16 cellular contexts compared by ENCODE assay signal in the genomic region with DNA sequence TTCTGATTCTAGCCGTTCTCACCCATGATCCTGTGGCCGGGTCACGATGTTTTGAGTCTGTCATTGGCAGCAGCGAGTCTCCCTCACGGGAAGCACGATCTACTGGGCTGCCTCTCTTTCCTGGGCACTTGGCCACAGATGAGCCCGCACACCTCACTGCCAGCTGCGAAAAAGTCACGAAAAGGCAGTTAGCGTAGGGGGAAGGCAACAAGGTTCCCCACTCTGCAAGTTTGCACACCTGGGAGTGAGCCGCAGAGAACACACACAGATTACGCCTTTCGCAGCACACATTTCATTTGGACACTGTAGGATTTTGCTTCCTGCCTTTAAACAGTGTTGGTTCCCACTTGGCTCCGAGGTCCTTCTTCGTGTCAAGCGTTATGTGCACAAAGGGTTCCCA.
A peak's percentile ranks its signal among the peaks of the same experiment; 100 is the strongest.
DNase-seq lines count a peak whose midpoint lies in the region; ATAC-seq and TF ChIP-seq lines count a peak whose summit lies in the region.
"Had no signal": no experiment of that assay in that cellular context is flagged by ENCODE, and none has a peak within 500 bp of the region (broad histone marks: within the 10 kb centered on the region; RNA-seq: fewer than 3 reads in every experiment).

No MANE protein-coding gene starts in this region.

- H2AK5ac ChIP-seq in IMR-90 (ENCODE audit: low read depth, low read length) (no peak overlapping the region), H9 (ENCODE audit: insufficient read length, low read length) (no peak overlapping the region)

- H3K27ac Mint-ChIP-seq in type B pancreatic cell (no peak overlapping the region), H9 (no peak overlapping the region; a peak in 1 of 7 replicates)
- H3K27ac Mint-ChIP-seq: CD14-positive monocyte; CD4-positive, alpha-beta memory T cell; GM23338 had no signal

- TF ChIP-seq CTCF in IMR-90 (conservative IDR thresholded peaks at IDR 0.05; ENCODE audit: low read depth, low read length) (no peak), colonic mucosa (IDR thresholded peaks at IDR 0.05) (no peak), type B pancreatic cell (conservative IDR thresholded peaks at IDR 0.05) (no peak), H9 (conservative IDR thresholded peaks at IDR 0.05) (no peak)

- H3K4me2 ChIP-seq in IMR-90 (ENCODE audit: low read depth, low read length) (no peak overlapping the region), H9 (ENCODE audit: insufficient read depth, insufficient read length, low read length) (no peak overlapping the region)
- H3K4me2 ChIP-seq: BLaER1, GM23338 had no signal

- H4K91ac ChIP-seq in IMR-90 (ENCODE audit: insufficient read depth, low read depth, low read length) = no peak overlapping the region
- H4K91ac ChIP-seq in H9 (ENCODE audit: insufficient read length, low read depth, low read length) = no peak overlapping the region

- H3K4me1 Mint-ChIP-seq in type B pancreatic cell (ENCODE audit: unreplicated experiment) = peaks cover 8% of the 10 kb centered on the region
- peaks cover 16 to 21% of the 10 kb centered on the region in 2 experiments for H3K4me1 Mint-ChIP-seq in H9
- H3K4me1 Mint-ChIP-seq: CD14-positive monocyte, GM23338 had no signal

- no peaks in the 10 kb centered on the region for H3K79me2 ChIP-seq in H9 (ENCODE audit: insufficient read depth, low read length)

- POLR2A ChIA-PET in IMR-90 (lab: Charles Lee; ENCODE audit: unreplicated experiment) = no interaction called here

- DNase-seq in IMR-90 (no peak), colonic mucosa (peak; percentile 12), islet precursor cell (peak; percentile 47), type B pancreatic cell (ENCODE audit: extremely low spot score, unreplicated experiment) (peak; percentile 54), H9 (no peak), H4 (ENCODE audit: low spot score) (no peak)
- DNase-seq: 8988T; CD4-positive, alpha-beta memory T cell; DMS153; DMS79; GDM1 had no signal

- no peak for TF ChIP-seq RAD21 in IMR-90 (IDR thresholded peaks at IDR 0.05; ENCODE audit: low read length)

- no peak overlapping the region for H3K18ac ChIP-seq in IMR-90 (ENCODE audit: low read depth, low read length)
- no peak overlapping the region for H3K18ac ChIP-seq in H9 (ENCODE audit: insufficient read length, low read depth, low read length)

- H2AK9ac ChIP-seq in IMR-90 (replicated peaks; ENCODE audit: low read depth, low read length, poor library complexity) = peak overlapping the region; percentile 55

- H4K8ac ChIP-seq in IMR-90 (ENCODE audit: low read depth in 2 of 2, low read length in 2 of 2) (no peak overlapping the region), H9 (replicated peaks; ENCODE audit: insufficient read length, low read depth, low read length) (no peak overlapping the region)

- H3K9me3 ChIP-seq in IMR-90 (ENCODE audit: control insufficient read depth, insufficient read depth, low read length) = peaks cover 58% of the 10 kb centered on the region
- no peaks in the 10 kb centered on the region for H3K9me3 ChIP-seq in colonic mucosa
- H3K9me3 ChIP-seq in H9 (ENCODE audit: control insufficient read depth, low read depth, low read length) = no peaks in the 10 kb centered on the region
- H3K9me3 ChIP-seq: HAP-1 had no signal

- H2AFZ ChIP-seq in IMR-90 (replicated peaks; ENCODE audit: low read length, poor library complexity) (no peak overlapping the region), H9 (ENCODE audit: low read length) (no peak overlapping the region)
- H2AFZ ChIP-seq: GM23338 had no signal

- no peaks in the 10 kb centered on the region for H3K79me1 ChIP-seq in IMR-90 (ENCODE audit: low read depth in 1 of 2, low read length in 2 of 2)
- H3K79me1 ChIP-seq in H9 (ENCODE audit: insufficient read depth, low read depth, low read length, poor library complexity, severe bottlenecking) = no peaks in the 10 kb centered on the region

- H3K4me1 ChIP-seq in IMR-90 (ENCODE audit: control insufficient read depth, insufficient read depth, low read length) (no peaks in the 10 kb centered on the region), colonic mucosa (no peaks in the 10 kb centered on the region), H9 (ENCODE audit: insufficient read depth, low read length) (no peaks in the 10 kb centered on the region; the same call in 1 of the 2 replicates)
- H3K4me1 ChIP-seq: BLaER1 had no signal

- H3K14ac ChIP-seq in IMR-90 (replicated peaks; ENCODE audit: low read depth, low read length) = no peak overlapping the region
- no peak overlapping the region for H3K14ac ChIP-seq in H9 (ENCODE audit: insufficient read depth, low read length)

- no peak overlapping the region for H3K4me3 Mint-ChIP-seq in type B pancreatic cell
- H3K4me3 Mint-ChIP-seq in H9 = no peak overlapping the region
- H3K4me3 Mint-ChIP-seq: CD14-positive monocyte; CD4-positive, alpha-beta memory T cell; GM23338 had no signal

- H3K36me3 Mint-ChIP-seq in type B pancreatic cell (no peaks in the 10 kb centered on the region), H9 (ENCODE audit: insufficient read depth in 1 of 3, low read depth in 3 of 3) (no peaks in the 10 kb centered on the region)
- H3K36me3 Mint-ChIP-seq: CD14-positive monocyte; CD4-positive, alpha-beta memory T cell had no signal

- H3K4me3 ChIP-seq in IMR-90 (ENCODE audit: insufficient read depth, low read depth, low read length) (no peak overlapping the region), colonic mucosa (no peak overlapping the region)
- H3K4me3 ChIP-seq: BLaER1, GM23338, HAP-1 had no signal

- H3T11ph ChIP-seq in H9 (ENCODE audit: low read length) = no peak overlapping the region

- CTCF ChIA-PET in IMR-90 (lab: Yijun Ruan, JAX) = no interaction called here

- H3K56ac ChIP-seq in IMR-90 (ENCODE audit: extremely low read depth, insufficient read depth, low read length) (no peak overlapping the region), H9 (ENCODE audit: insufficient read length, low read depth, low read length) (no peak overlapping the region)

- H3K23me2 ChIP-seq in H9 (ENCODE audit: insufficient read length, low read depth, low read length, poor library complexity, severe bottlenecking) = no peaks in the 10 kb centered on the region

- no peaks in the 10 kb centered on the region for H3K9me1 ChIP-seq in IMR-90 (ENCODE audit: insufficient read depth, low read length)

- H2BK15ac ChIP-seq in IMR-90 (ENCODE audit: low read depth, low read length) (no peak overlapping the region), H9 (ENCODE audit: low read depth, low read length) (no peak overlapping the region)

- no peak overlapping the region for H2BK12ac ChIP-seq in H9 (ENCODE audit: insufficient read length, low read depth, low read length)

- H3K9me3 Mint-ChIP-seq in type B pancreatic cell = no peaks in the 10 kb centered on the region
- peaks cover 0 to 3% of the 10 kb centered on the region in 2 experiments; a peak in 2 of 5 replicates for H3K9me3 Mint-ChIP-seq in H9

- in situ Hi-C loops in IMR-90 (cut with MboI; ENCODE audit: low sequenced_read_pairs) = no loop called here

- H3K23ac ChIP-seq in IMR-90 (ENCODE audit: low read depth, low read length) (no peak overlapping the region), H9 (ENCODE audit: insufficient read length, low read depth, low read length) (no peak overlapping the region)

- ATAC-seq in IMR-90 (ENCODE audit: low read depth) (no peak), HG03175 (IDR thresholded peaks at IDR 0.05; ENCODE audit: unreplicated experiment) (no peak)
- ATAC-seq: GM23338 had no signal

- no peak overlapping the region for H3K9ac ChIP-seq in IMR-90 (ENCODE audit: low read depth, low read length)
- H3K9ac ChIP-seq in colonic mucosa (ENCODE audit: low read depth in 2 of 2, low read length in 2 of 2) = no peak overlapping the region
- H3K9ac ChIP-seq in H9 (ENCODE audit: extremely low read depth, insufficient read length, low read length) = no peak overlapping the region
- H3K9ac ChIP-seq: BLaER1 had no signal

- H4K20me1 ChIP-seq in IMR-90 (ENCODE audit: insufficient read depth, low read length) (no peaks in the 10 kb centered on the region), H9 (ENCODE audit: control insufficient read depth, insufficient read depth, insufficient read length) (no peaks in the 10 kb centered on the region)
- H4K20me1 ChIP-seq: BLaER1 had no signal

- H3K27ac ChIP-seq in IMR-90 (ENCODE audit: insufficient read depth, low read length) (no peak overlapping the region), colonic mucosa (no peak overlapping the region), H9 (ENCODE audit: insufficient read length, low read depth, low read length) (no peak overlapping the region)
- H3K27ac ChIP-seq: BLaER1 had no signal

- no peak overlapping the region for H2BK20ac ChIP-seq in IMR-90 (ENCODE audit: low read depth, low read length)
- H2BK20ac ChIP-seq in H9 (ENCODE audit: low read depth, low read length, poor library complexity, severe bottlenecking) = no peak overlapping the region

- H4K5ac ChIP-seq in IMR-90 (ENCODE audit: low read depth, low read length) (no peak overlapping the region), H9 (ENCODE audit: insufficient read length, low read depth, low read length) (no peak overlapping the region)

- peaks cover 37% of the 10 kb centered on the region for H3K27me3 Mint-ChIP-seq in type B pancreatic cell
- H3K27me3 Mint-ChIP-seq in H9 (ENCODE audit: low read depth) = peaks cover 10% of the 10 kb centered on the region

- WGBS in IMR-90 (ENCODE audit: extremely low coverage in 2 of 2, insufficient read length in 1 of 2), 2 experiments = 60% methylated on average over 11 of the region's 16 CpGs; no CpG with 5 or more reads in 1 of the 2 experiments
- no CpG with 5 or more reads among the region's 16 CpGs for WGBS in H9 (ENCODE audit: extremely low coverage, insufficient read length, low lambda C conversion rate)

- H3K4ac ChIP-seq in IMR-90 (ENCODE audit: low read depth, low read length) (no peak overlapping the region), H9 (ENCODE audit: low read depth, low read length) (no peak overlapping the region)

- H2BK120ac ChIP-seq in IMR-90 (ENCODE audit: low read depth, low read length) (no peak overlapping the region), H9 (ENCODE audit: low read depth, low read length, poor library complexity, severe bottlenecking) (no peak overlapping the region)

- H3K27me3 ChIP-seq in IMR-90 (ENCODE audit: control insufficient read depth, insufficient read depth, low read length) (no peaks in the 10 kb centered on the region), colonic mucosa (no peaks in the 10 kb centered on the region), H9 (ENCODE audit: insufficient read depth, low read length) (no peaks in the 10 kb centered on the region)
- H3K27me3 ChIP-seq: BLaER1 had no signal

- H3K36me3 ChIP-seq in IMR-90 (ENCODE audit: control insufficient read depth, insufficient read depth, low read length) (no peaks in the 10 kb centered on the region), colonic mucosa (no peaks in the 10 kb centered on the region)
- H3K36me3 ChIP-seq: BLaER1, HAP-1 had no signal

- intact Hi-C loops in IMR-90 (cut with micrococcal nuclease) (no loop called here), colonic mucosa (cut with DNase I) (no loop called here)

- dilution Hi-C loops in IMR-90 (cut with HindIII; ENCODE audit: low sequenced_read_pairs, unreplicated experiment) = no loop called here

- BruUV-seq in IMR-90 (replicated peaks; lab: Mats Ljungman, UMichigan) = no TSS peak

- no peak for TF ChIP-seq POLR2A in IMR-90 (IDR thresholded peaks at IDR 0.05; ENCODE audit: low read depth, low read length)

- H2BK5ac ChIP-seq in IMR-90 (ENCODE audit: low read depth, low read length, poor library complexity, severe bottlenecking) (no peak overlapping the region), H9 (ENCODE audit: insufficient read length, low read length) (no peak overlapping the region)

Comparison
In these comparisons a context has a peak if more than half of its experiments do, and no peak if none do; other contexts are left out.
1. DNase-seq: peak in colonic mucosa (single experiment), islet precursor cell (single experiment) and type B pancreatic cell (single experiment); none in IMR-90 (single experiment), H9 (single experiment) and H4 (single experiment).